21 cellular contexts compared by ENCODE assay signal in the genomic region with DNA sequence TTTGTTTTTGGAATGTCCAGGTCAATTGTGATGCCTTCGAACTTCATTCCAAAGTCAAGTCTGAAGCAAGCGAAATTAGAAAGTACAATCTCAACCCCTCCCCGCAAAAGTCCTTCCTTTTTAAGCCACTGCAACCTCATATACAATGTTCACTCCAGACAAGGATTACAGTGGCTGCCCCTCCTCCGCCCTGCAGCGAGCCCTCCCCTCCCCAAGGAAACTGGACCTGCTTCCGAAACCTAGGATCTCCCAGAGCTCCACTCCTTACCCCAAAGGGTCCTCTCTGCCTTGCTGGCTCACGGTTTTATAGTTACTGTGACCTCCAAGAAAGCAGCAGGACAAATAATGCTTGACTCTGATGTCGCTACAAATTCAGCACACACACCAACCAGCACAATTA. TPM values are rescaled to one million over a fixed set of nuclear protein-coding genes. Genes with fewer than 3 reads are reported as not detected.
A peak's percentile ranks its signal among the peaks of the same experiment; 100 is the strongest.
DNase-seq lines count a peak whose midpoint lies in the region; ATAC-seq and TF ChIP-seq lines count a peak whose summit lies in the region.
"Had no signal": no experiment of that assay in that cellular context is flagged by ENCODE, and none has a peak within 500 bp of the region (broad histone marks: within the 10 kb centered on the region; RNA-seq: fewer than 3 reads in every experiment).

No MANE protein-coding gene starts in this region.

- H3K4me3 Mint-ChIP-seq in WTC11: no peak overlapping the region
- H3K4me3 Mint-ChIP-seq in neural progenitor cell: no peak overlapping the region
- H3K4me3 Mint-ChIP-seq: B cell, IgD-negative memory B cell had no signal

- H2AFZ ChIP-seq in neural progenitor cell (replicated peaks): no peak overlapping the region

- CTCF ChIA-PET in WTC11 (lab: Charles Lee): interaction anchor here (0.7 kb wide), 1 partner anchor 13 kb away, joined by 3 read pairs; no protein-coding TSS in a partner anchor

- TF ChIP-seq CTCF in DOHH2 (IDR thresholded peaks at IDR 0.05; ENCODE audit: low read depth, low read length, poor library complexity, severe bottlenecking) (no peak), WTC11 (IDR thresholded peaks at IDR 0.05) (no peak), neural progenitor cell (IDR thresholded peaks at IDR 0.05) (no peak), foreskin keratinocyte (conservative IDR thresholded peaks at IDR 0.05) (no peak)

- H3K9me3 ChIP-seq in BLaER1 (no peaks in the 10 kb centered on the region), DOHH2 (ENCODE audit: control insufficient read depth, insufficient read depth, low read length) (no peaks in the 10 kb centered on the region), neural progenitor cell (ENCODE audit: low read depth) (no peaks in the 10 kb centered on the region)
- H3K9me3 ChIP-seq: Peyer's patch had no signal

- ATAC-seq in WTC11 (no peak), foreskin keratinocyte (no peak)

- H3K27me3 Mint-ChIP-seq in WTC11 (ENCODE audit: low read depth) (no peaks in the 10 kb centered on the region), neural progenitor cell (ENCODE audit: insufficient read depth, low read depth) (peaks cover 11% of the 10 kb centered on the region)
- H3K27me3 Mint-ChIP-seq: B cell, IgD-negative memory B cell had no signal

- H3K36me3 Mint-ChIP-seq in WTC11 (peaks cover 23% of the 10 kb centered on the region), neural progenitor cell (peaks cover 19% of the 10 kb centered on the region)

- H3K27ac Mint-ChIP-seq in WTC11 (peak overlapping the region; percentile 79), neural progenitor cell (peak overlapping the region; percentile 88)
- H3K27ac Mint-ChIP-seq: B cell, IgD-negative memory B cell had no signal

- no peak for DNase-seq in WTC11 (ENCODE audit: low spot score)
- DNase-seq in neural progenitor cell (ENCODE audit: low spot score): no peak
- DNase-seq in foreskin keratinocyte: no peak
- no peak for DNase-seq in NCI-H187 (lab: John Stamatoyannopoulos, UW)
- DNase-seq in NCI-H2081 treated with DMSO at 0.1 percent for 48 hours (lab: John Stamatoyannopoulos, UW): no peak
- DNase-seq: Calu3, DMS79 treated with DMSO at 0.1 percent for 48 hours, NCI-H1417, NCI-H1694, NCI-H446, NCI-H524 treated with DMSO at 0.1 percent for 48 hours, NCI-H82, SHP77 treated with DMSO at 0.1 percent for 48 hours had no signal

- no peak overlapping the region for H3K4me3 ChIP-seq in BLaER1
- peak overlapping the region; percentile 48 for H3K4me3 ChIP-seq in DOHH2 (ENCODE audit: low read length)
- no peak overlapping the region for H3K4me3 ChIP-seq in neural progenitor cell
- H3K4me3 ChIP-seq: Peyer's patch had no signal

- H3K9ac ChIP-seq in BLaER1 (no peak overlapping the region), neural progenitor cell (no peak overlapping the region)
- H3K9ac ChIP-seq: KMS-11 had no signal

- POLR2A ChIA-PET in WTC11 (lab: Charles Lee): no interaction called here

- H3K9me3 Mint-ChIP-seq in WTC11 (no peaks in the 10 kb centered on the region), neural progenitor cell (no peaks in the 10 kb centered on the region)
- H3K9me3 Mint-ChIP-seq: IgD-negative memory B cell had no signal

- peaks cover 61% of the 10 kb centered on the region for H3K36me3 ChIP-seq in BLaER1
- peaks cover 56% of the 10 kb centered on the region for H3K36me3 ChIP-seq in DOHH2 (ENCODE audit: control insufficient read depth, low read length)
- no peaks in the 10 kb centered on the region for H3K36me3 ChIP-seq in neural progenitor cell

- H3K79me2 ChIP-seq in DOHH2 (ENCODE audit: control insufficient read depth, low read length): peaks cover 64% of the 10 kb centered on the region
- peaks cover 19% of the 10 kb centered on the region for H3K79me2 ChIP-seq in neural progenitor cell (ENCODE audit: low read depth)

- peak overlapping the region; percentile 77 for H3K4me2 ChIP-seq in BLaER1
- peak overlapping the region; percentile 60 for H3K4me2 ChIP-seq in DOHH2 (ENCODE audit: low read length)
- no peak overlapping the region for H3K4me2 ChIP-seq in neural progenitor cell
- H3K4me2 ChIP-seq: KMS-11 had no signal

- peak overlapping the region; percentile 49; the same call in 1 of the 2 replicates for H3K27ac ChIP-seq in BLaER1
- peak overlapping the region; percentile 86 for H3K27ac ChIP-seq in DOHH2 (ENCODE audit: low read depth, low read length)
- no peak overlapping the region for H3K27ac ChIP-seq in neural progenitor cell
- no peak overlapping the region for H3K27ac ChIP-seq in foreskin keratinocyte
- H3K27ac ChIP-seq: HL-60, KMS-11, Peyer's patch had no signal

- H3K4me1 ChIP-seq in BLaER1 (peaks cover 55% of the 10 kb centered on the region), DOHH2 (ENCODE audit: control insufficient read depth, low read length) (peaks cover 51% of the 10 kb centered on the region), neural progenitor cell (peaks cover 19% of the 10 kb centered on the region), foreskin keratinocyte (no peaks in the 10 kb centered on the region)
- H3K4me1 ChIP-seq: Peyer's patch had no signal

- no peaks in the 10 kb centered on the region; the same call in 1 of the 2 replicates for H3K27me3 ChIP-seq in BLaER1
- H3K27me3 ChIP-seq in DOHH2 (ENCODE audit: control insufficient read depth, low read length): no peaks in the 10 kb centered on the region
- no peaks in the 10 kb centered on the region for H3K27me3 ChIP-seq in neural progenitor cell
- no peaks in the 10 kb centered on the region for H3K27me3 ChIP-seq in foreskin keratinocyte
- H3K27me3 ChIP-seq: Peyer's patch had no signal

- H3K4me1 Mint-ChIP-seq in WTC11 (peaks cover 11% of the 10 kb centered on the region), neural progenitor cell (peaks cover 30% of the 10 kb centered on the region)

- H3K9me2 ChIP-seq in DOHH2 (replicated peaks; ENCODE audit: control insufficient read depth, low read length): no peaks in the 10 kb centered on the region

- H4K20me1 ChIP-seq in BLaER1: peaks cover 57% of the 10 kb centered on the region; the same call in 1 of the 2 replicates
- H4K20me1 ChIP-seq in DOHH2 (ENCODE audit: control insufficient read depth, insufficient read depth, low read depth, low read length): peaks cover 6% of the 10 kb centered on the region
- H4K20me1 ChIP-seq in neural progenitor cell (ENCODE audit: low read depth): peaks cover 42% of the 10 kb centered on the region

- H3F3A ChIP-seq in DOHH2 (ENCODE audit: control insufficient read depth, insufficient read depth) (peaks cover 15% of the 10 kb centered on the region), neural progenitor cell (ENCODE audit: low read depth) (peaks cover 3% of the 10 kb centered on the region)

TF ChIP-seq in WTC11, 78 proteins besides CTCF, POLR2A, EP300 and RAD21:
- TF ChIP-seq GABPB1 (CRISPR knock-in tag; IDR thresholded peaks at IDR 0.05) (no peak), ZNF219 (CRISPR knock-in tag; IDR thresholded peaks at IDR 0.05; ENCODE audit: borderline replicate concordance) (no peak), ZNF416 (CRISPR knock-in tag; IDR thresholded peaks at IDR 0.05) (no peak), NFE2L1 (CRISPR knock-in tag; IDR thresholded peaks at IDR 0.05) (no peak)
- TF ChIP-seq, protein P1, sequence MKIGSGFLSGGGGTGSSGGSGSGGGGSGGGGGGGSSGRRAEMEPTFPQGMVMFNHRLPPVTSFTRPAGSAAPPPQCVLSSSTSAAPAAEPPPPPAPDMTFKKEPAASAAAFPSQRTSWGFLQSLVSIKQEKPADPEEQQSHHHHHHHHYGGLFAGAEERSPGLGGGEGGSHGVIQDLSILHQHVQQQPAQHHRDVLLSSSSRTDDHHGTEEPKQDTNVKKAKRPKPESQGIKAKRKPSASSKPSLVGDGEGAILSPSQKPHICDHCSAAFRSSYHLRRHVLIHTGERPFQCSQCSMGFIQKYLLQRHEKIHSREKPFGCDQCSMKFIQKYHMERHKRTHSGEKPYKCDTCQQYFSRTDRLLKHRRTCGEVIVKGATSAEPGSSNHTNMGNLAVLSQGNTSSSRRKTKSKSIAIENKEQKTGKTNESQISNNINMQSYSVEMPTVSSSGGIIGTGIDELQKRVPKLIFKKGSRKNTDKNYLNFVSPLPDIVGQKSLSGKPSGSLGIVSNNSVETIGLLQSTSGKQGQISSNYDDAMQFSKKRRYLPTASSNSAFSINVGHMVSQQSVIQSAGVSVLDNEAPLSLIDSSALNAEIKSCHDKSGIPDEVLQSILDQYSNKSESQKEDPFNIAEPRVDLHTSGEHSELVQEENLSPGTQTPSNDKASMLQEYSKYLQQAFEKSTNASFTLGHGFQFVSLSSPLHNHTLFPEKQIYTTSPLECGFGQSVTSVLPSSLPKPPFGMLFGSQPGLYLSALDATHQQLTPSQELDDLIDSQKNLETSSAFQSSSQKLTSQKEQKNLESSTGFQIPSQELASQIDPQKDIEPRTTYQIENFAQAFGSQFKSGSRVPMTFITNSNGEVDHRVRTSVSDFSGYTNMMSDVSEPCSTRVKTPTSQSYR (CRISPR knock-in tag; IDR thresholded peaks at IDR 0.05): no peak
- TF ChIP-seq, protein P2, sequence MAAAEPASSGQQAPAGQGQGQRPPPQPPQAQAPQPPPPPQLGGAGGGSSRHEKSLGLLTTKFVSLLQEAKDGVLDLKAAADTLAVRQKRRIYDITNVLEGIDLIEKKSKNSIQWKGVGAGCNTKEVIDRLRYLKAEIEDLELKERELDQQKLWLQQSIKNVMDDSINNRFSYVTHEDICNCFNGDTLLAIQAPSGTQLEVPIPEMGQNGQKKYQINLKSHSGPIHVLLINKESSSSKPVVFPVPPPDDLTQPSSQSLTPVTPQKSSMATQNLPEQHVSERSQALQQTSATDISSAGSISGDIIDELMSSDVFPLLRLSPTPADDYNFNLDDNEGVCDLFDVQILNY (CRISPR knock-in tag; IDR thresholded peaks at IDR 0.05): no peak
- TF ChIP-seq, protein P3, sequence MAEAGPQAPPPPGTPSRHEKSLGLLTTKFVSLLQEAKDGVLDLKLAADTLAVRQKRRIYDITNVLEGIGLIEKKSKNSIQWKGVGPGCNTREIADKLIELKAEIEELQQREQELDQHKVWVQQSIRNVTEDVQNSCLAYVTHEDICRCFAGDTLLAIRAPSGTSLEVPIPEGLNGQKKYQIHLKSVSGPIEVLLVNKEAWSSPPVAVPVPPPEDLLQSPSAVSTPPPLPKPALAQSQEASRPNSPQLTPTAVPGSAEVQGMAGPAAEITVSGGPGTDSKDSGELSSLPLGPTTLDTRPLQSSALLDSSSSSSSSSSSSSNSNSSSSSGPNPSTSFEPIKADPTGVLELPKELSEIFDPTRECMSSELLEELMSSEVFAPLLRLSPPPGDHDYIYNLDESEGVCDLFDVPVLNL (CRISPR knock-in tag; IDR thresholded peaks at IDR 0.05; ENCODE audit: borderline replicate concordance, low read depth): no peak

RNA-seq across cellular contexts. Expression of a gene that starts 10.4 kb away (rescaled TPM):
- total RNA-seq in WTC11 (2021) (0.11 TPM in 1 of 3 replicates, not detected in the others), neural progenitor cell (ENCODE audit: low replicate concordance) (not detected in 2 replicates), foreskin keratinocyte (not detected in 2 replicates)
- not detected in 2 replicates for polyA plus RNA-seq in foreskin keratinocyte
- total RNA-seq: B cell, Calu3, H4, Peyer's patch had no signal
- polyA plus RNA-seq: IgD-negative memory B cell had no signal

RNA-seq across cellular contexts. Expression of a gene that starts 16.3 kb away (rescaled TPM):
- total RNA-seq in WTC11 (2021): 5.3 to 8.4 TPM (median 6.3 TPM) in 3 replicates
- 7.0 TPM in 2 replicates for total RNA-seq in neural progenitor cell (ENCODE audit: low replicate concordance)
- 2.8 and 3.1 TPM in 2 replicates for total RNA-seq in foreskin keratinocyte
- polyA plus RNA-seq in foreskin keratinocyte: 2.7 and 3.0 TPM in 2 replicates

RNA-seq across cellular contexts. Expression of a gene that starts 16.4 kb away (rescaled TPM):
- total RNA-seq in WTC11 (2021): 135 to 145 TPM (median 137 TPM) in 3 replicates
- 47.1 and 48.5 TPM in 2 replicates for total RNA-seq in neural progenitor cell (ENCODE audit: low replicate concordance)
- total RNA-seq in foreskin keratinocyte: 93.9 and 107 TPM in 2 replicates
- polyA plus RNA-seq in foreskin keratinocyte: 81.0 and 88.9 TPM in 2 replicates

Comparison
In these comparisons a context has a peak if more than half of its experiments do, and no peak if none do; other contexts are left out.
1. H3K27ac ChIP-seq: peak in BLaER1 (single experiment) and DOHH2 (single experiment); none in neural progenitor cell (single experiment) and foreskin keratinocyte (single experiment).